8 cellular contexts compared by ENCODE assay signal in the genomic region with DNA sequence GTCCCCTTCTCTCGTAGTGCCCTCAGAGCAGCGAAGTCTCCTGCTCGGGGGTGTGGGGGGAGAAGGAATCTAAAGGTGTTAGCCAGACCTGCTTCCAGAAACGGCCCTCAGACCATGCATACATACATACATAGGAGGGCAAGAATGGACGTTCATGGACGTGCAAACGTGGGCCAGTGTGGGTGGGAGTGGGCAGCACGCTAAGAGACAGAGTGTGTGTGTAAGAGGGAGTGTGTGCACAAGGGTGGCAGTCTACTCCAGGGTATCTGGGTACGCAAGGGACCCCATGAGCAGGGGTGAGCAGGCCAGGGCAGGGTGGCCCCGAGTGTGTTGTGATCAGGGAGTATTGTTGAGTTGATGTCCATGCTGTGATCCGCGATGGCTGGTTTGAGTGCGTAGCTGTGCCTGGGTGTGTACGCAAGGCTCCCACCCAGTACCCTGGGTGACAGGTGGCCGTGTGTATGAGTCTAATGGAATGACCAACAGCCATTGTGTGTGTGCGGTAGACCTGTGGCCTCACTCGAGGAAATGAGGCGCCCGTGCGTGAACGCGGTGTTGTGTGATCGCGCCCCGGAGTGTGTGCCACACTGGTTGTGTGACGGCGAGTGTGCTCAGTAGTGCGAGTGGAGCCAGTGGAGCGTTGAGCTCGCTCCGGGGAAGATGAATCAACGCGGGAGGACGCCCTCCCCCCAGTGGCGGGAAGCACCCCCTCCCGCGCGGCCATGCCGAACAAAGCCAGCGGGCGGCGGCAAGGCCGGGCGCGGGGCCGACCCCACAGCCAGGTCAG. TPM values are rescaled to one million over a fixed set of nuclear protein-coding genes. Genes with fewer than 3 reads are reported as not detected.
DNase-seq lines count a peak whose midpoint lies in the region; ATAC-seq and TF ChIP-seq lines count a peak whose summit lies in the region.

No MANE protein-coding gene starts in this region.

- H4K8ac ChIP-seq in neuronal stem cell (ENCODE audit: low read depth, low read length) = no peak overlapping the region

- H2BK15ac ChIP-seq in neuronal stem cell (ENCODE audit: low read length) = no peak overlapping the region

- H2BK120ac ChIP-seq in neuronal stem cell (ENCODE audit: low read depth, low read length) = no peak overlapping the region

- no peaks in the 10 kb centered on the region for H3K79me1 ChIP-seq in neuronal stem cell (ENCODE audit: low read depth, low read length)

- H3K4me1 Mint-ChIP-seq in GM23338 = peaks cover 25% of the 10 kb centered on the region

- H3K14ac ChIP-seq in neuronal stem cell (ENCODE audit: low read length) = no peak overlapping the region

- no peak for TF ChIP-seq CTCF in GM12864 (IDR thresholded peaks at IDR 0.05; ENCODE audit: low read depth, low read length, missing control alignments)
- TF ChIP-seq CTCF in GM23338 (conservative IDR thresholded peaks at IDR 0.05; ENCODE audit: low read depth in 2 of 2) = no peak
- TF ChIP-seq CTCF in Peyer's patch (IDR thresholded peaks at IDR 0.05) = no peak
- TF ChIP-seq CTCF in dorsolateral prefrontal cortex (IDR thresholded peaks at IDR 0.05 in 54 of 56, conservative IDR thresholded peaks at IDR 0.05 in 2 of 56; ENCODE audit: low read depth in 1 of 56, partially characterized antibody in 56 of 56) = peak in 1 of 56 donors; percentile 4

- no peaks in the 10 kb centered on the region for H3K9me2 ChIP-seq in GM23338 (ENCODE audit: insufficient read depth)

- H2AK5ac ChIP-seq in neuronal stem cell (ENCODE audit: low read depth, low read length) = no peak overlapping the region

- H4K91ac ChIP-seq in neuronal stem cell (ENCODE audit: low read depth, low read length, poor library complexity) = no peak overlapping the region

- H4K20me1 ChIP-seq in GM23338 (replicated peaks; ENCODE audit: insufficient read depth) = peaks cover 13% of the 10 kb centered on the region; the same call in 1 of the 2 replicates

- no peak for DNase-seq in GM12864 (ENCODE audit: low read depth)
- no peak for DNase-seq in GM23338 (ENCODE audit: low spot score)
- DNase-seq in Peyer's patch = no peak
- no peak for DNase-seq in dorsolateral prefrontal cortex
- DNase-seq in neuronal stem cell (ENCODE audit: low spot score) = no peak
- no peak for DNase-seq in NCI-H2081 treated with DMSO at 0.1 percent for 48 hours (lab: John Stamatoyannopoulos, UW)
- no peak for DNase-seq in GM19238 (ENCODE audit: insufficient read length, low spot score)
- DNase-seq in NCI-H446 (lab: John Stamatoyannopoulos, UW) = no peak

- H3K27ac ChIP-seq in GM23338 (ENCODE audit: low read depth) (no peak overlapping the region), Peyer's patch (peak overlapping the region in 1 of 4 donors; percentile 60), dorsolateral prefrontal cortex (peak overlapping the region in 28 of 59 donors; percentile 14 to 79 (median 46)), neuronal stem cell (replicated peaks; ENCODE audit: low read length) (no peak overlapping the region)

- TF ChIP-seq POLR2A in Peyer's patch (IDR thresholded peaks at IDR 0.05) = no peak

- peaks cover 16% of the 10 kb centered on the region for H3K27me3 Mint-ChIP-seq in GM23338 (ENCODE audit: insufficient read depth, low read depth, poor library complexity)

- WGBS in neuronal stem cell (ENCODE audit: extremely low coverage in 2 of 2, insufficient read length in 2 of 2, insufficient replicate concordance in 1 of 2), 2 donors = no CpG with 5 or more reads among the region's 46 CpGs

- H3K9me3 ChIP-seq in Peyer's patch (no peaks in the 10 kb centered on the region), neuronal stem cell (replicated peaks in 1 of 2; ENCODE audit: control insufficient read depth in 2 of 2, insufficient read depth in 1 of 2, low read depth in 1 of 2, low read length in 2 of 2) (no peaks in the 10 kb centered on the region)

- H3K4me3 Mint-ChIP-seq in GM23338 = peak overlapping the region; percentile 92

- H3K4me3 ChIP-seq in GM12864 (ENCODE audit: low read depth, low read length) (peak overlapping the region; percentile 71), GM23338 (peak overlapping the region; percentile 68), Peyer's patch (peak overlapping the region; percentile 51 to 88 (median 84)), dorsolateral prefrontal cortex (peak overlapping the region; percentile 36 to 76 (median 65)), neuronal stem cell (ENCODE audit: low read length in 2 of 2) (peak overlapping the region; percentile 65 to 80)

- H3F3A ChIP-seq in GM23338 (replicated peaks; ENCODE audit: low read depth) = 0 out of 2 replicates have a peak, but pooled peaks cover 11% of the 10 kb centered on the region

- H3K27me3 ChIP-seq in GM23338 (ENCODE audit: insufficient read depth) = peaks cover 5% of the 10 kb centered on the region
- H3K27me3 ChIP-seq in Peyer's patch = no peaks in the 10 kb centered on the region
- H3K27me3 ChIP-seq in dorsolateral prefrontal cortex = no peaks in the 10 kb centered on the region
- peaks cover 0 to 20% (median 13%) of the 10 kb centered on the region in 3 experiments for H3K27me3 ChIP-seq in neuronal stem cell (ENCODE audit: control insufficient read depth in 3 of 3, insufficient read depth in 3 of 3, low read depth in 1 of 3, low read length in 3 of 3)

- no peaks in the 10 kb centered on the region for H3K36me3 Mint-ChIP-seq in GM23338 (ENCODE audit: low read depth)

- no peak for ATAC-seq in GM23338

- H2BK5ac ChIP-seq in neuronal stem cell (ENCODE audit: low read length) = no peak overlapping the region

- no peaks in the 10 kb centered on the region for H3K79me2 ChIP-seq in GM23338 (replicated peaks; ENCODE audit: insufficient read depth)

- H2AFZ ChIP-seq in GM23338 = peak overlapping the region; percentile 89; the same call in 1 of the 2 replicates
- H2AFZ ChIP-seq in neuronal stem cell (ENCODE audit: low read length) = peak overlapping the region; percentile 94

- H3K9me3 Mint-ChIP-seq in GM23338 = no peaks in the 10 kb centered on the region

- H3K36me3 ChIP-seq in GM23338 (ENCODE audit: insufficient read depth) (no peaks in the 10 kb centered on the region), Peyer's patch (no peaks in the 10 kb centered on the region), neuronal stem cell (replicated peaks in 1 of 2; ENCODE audit: control insufficient read depth in 2 of 2, insufficient read depth in 2 of 2, low read length in 2 of 2) (peaks cover 0 to 21% of the 10 kb centered on the region in 2 donors)

- H3K4me1 ChIP-seq in GM23338 (ENCODE audit: insufficient read depth) = peaks cover 12% of the 10 kb centered on the region
- peaks cover 0 to 11% (median 5%) of the 10 kb centered on the region in 4 donors for H3K4me1 ChIP-seq in Peyer's patch
- peaks cover 10 to 19% of the 10 kb centered on the region in 2 donors for H3K4me1 ChIP-seq in neuronal stem cell (ENCODE audit: control insufficient read depth in 2 of 2, insufficient read depth in 1 of 2, low read depth in 1 of 2, low read length in 2 of 2)

- H3K4me2 ChIP-seq in GM23338 (peak overlapping the region; percentile 85), neuronal stem cell (ENCODE audit: insufficient read depth, low read length, poor library complexity, severe bottlenecking) (peak overlapping the region; percentile 91)

- no peak overlapping the region for H3K4ac ChIP-seq in neuronal stem cell (ENCODE audit: low read length)

- peak overlapping the region; percentile 89 for H3K18ac ChIP-seq in neuronal stem cell (ENCODE audit: low read length)

- no peak overlapping the region for H2BK12ac ChIP-seq in neuronal stem cell (ENCODE audit: low read length)

- peak overlapping the region; percentile 95 for H3K23ac ChIP-seq in neuronal stem cell (ENCODE audit: low read depth, low read length, poor library complexity)

- 0 out of 2 replicates have a peak overlapping the region, but pooled peaks have one; percentile 73 for H3K27ac Mint-ChIP-seq in GM23338

- intact Hi-C loops in dorsolateral prefrontal cortex (cut with DNase I) = no loop called here

- H3K9ac ChIP-seq in neuronal stem cell (ENCODE audit: low read depth, low read length, poor library complexity) = peak overlapping the region; percentile 92

TF ChIP-seq in GM23338, 12 proteins besides CTCF, POLR2A, EP300 and RAD21 (continues in another document):
- no peak for TF ChIP-seq EZH2phosphoT487 (IDR thresholded peaks at IDR 0.05; ENCODE audit: unreplicated experiment)
- TF ChIP-seq ZNF114 (CRISPR knock-in tag; IDR thresholded peaks at IDR 0.05) = no peak
- no peak for TF ChIP-seq JUNB (IDR thresholded peaks at IDR 0.05; ENCODE audit: unreplicated experiment)
- no peak for TF ChIP-seq POLR2AphosphoS5 (IDR thresholded peaks at IDR 0.05; ENCODE audit: low read depth)

RNA-seq across cellular contexts. Expression of gene GPRIN1, which starts 0.8 kb away (rescaled TPM):
- 11.7 and 14.6 TPM in 2 replicates for total RNA-seq in GM23338 (2014; rRNA removed; shearing (Covaris generic))
- 3.8 and 4.4 TPM in 2 replicates for polyA plus RNA-seq in GM23338 (2016; fragmentation: Nextera tagmentation; extraction: Ambion mirVana)
- total RNA-seq in Peyer's patch (1 to 10 TPM in 2 of 4 donors, under 1 TPM in 2; 0.83 to 1.9 (median 1.2) TPM), dorsolateral prefrontal cortex (10 to 100 TPM; 13.1 to 60.8 (median 43.9) TPM)
- 2.5 TPM for polyA plus RNA-seq in neuronal stem cell (2013, experiment 1 of 2)
- polyA plus RNA-seq in neuronal stem cell (2013, experiment 2 of 2) = 2.3 TPM

RNA-seq across cellular contexts. Expression of gene SNCB, which starts 21.2 kb away (rescaled TPM):
- total RNA-seq in GM23338 (2014; rRNA removed; shearing (Covaris generic)) = 1.8 and 3.6 TPM in 2 replicates
- polyA plus RNA-seq in GM23338 (2016; fragmentation: Nextera tagmentation; extraction: Ambion mirVana) = 13.5 and 13.8 TPM in 2 replicates
- not detected for total RNA-seq in Peyer's patch
- 100 to 1,000 TPM; 110 to 614 (median 412) TPM for total RNA-seq in dorsolateral prefrontal cortex
- polyA plus RNA-seq in neuronal stem cell (2013, experiment 1 of 2) = 0.26 TPM
- 0.39 TPM for polyA plus RNA-seq in neuronal stem cell (2013, experiment 2 of 2)

RNA-seq across cellular contexts. Expression of gene EIF4E1B, which starts 21.3 kb away (rescaled TPM):
- total RNA-seq in GM23338 (2014; rRNA removed; shearing (Covaris generic)) = 0.17 TPM in 1 of 2 replicates, not detected in the other
- 0.10 TPM in 1 of 2 replicates, not detected in the other for polyA plus RNA-seq in GM23338 (2016; fragmentation: Nextera tagmentation; extraction: Ambion mirVana)
- total RNA-seq in Peyer's patch (not detected), dorsolateral prefrontal cortex (10 to 100 TPM in 59 of 120 experiments, 1 to 10 TPM in 61; 2.8 to 20.4 (median 9.8) TPM)
- 0.01 TPM for polyA plus RNA-seq in neuronal stem cell (2013, experiment 1 of 2)
- 0.03 TPM for polyA plus RNA-seq in neuronal stem cell (2013, experiment 2 of 2)

RNA-seq across cellular contexts. Expression of gene TSPAN17, which starts 38.2 kb away (rescaled TPM):
- 51.0 and 52.1 TPM in 2 replicates for total RNA-seq in GM23338 (2014; rRNA removed; shearing (Covaris generic))
- polyA plus RNA-seq in GM23338 (2016; fragmentation: Nextera tagmentation; extraction: Ambion mirVana) = 11.7 TPM in 2 replicates
- total RNA-seq in Peyer's patch (10 to 100 TPM; 25.4 to 33.8 (median 28.7) TPM), dorsolateral prefrontal cortex (10 to 100 TPM; 13.7 to 59.5 (median 32.9) TPM)
- 24.8 TPM for polyA plus RNA-seq in neuronal stem cell (2013, experiment 1 of 2)
- 23.4 TPM for polyA plus RNA-seq in neuronal stem cell (2013, experiment 2 of 2)

RNA-seq across cellular contexts. Expression of gene CDHR2, which starts 60.0 kb away (rescaled TPM):
- not detected in 2 replicates for total RNA-seq in GM23338 (2014; rRNA removed; shearing (Covaris generic))
- 0.17 TPM in 1 of 2 replicates, not detected in the other for polyA plus RNA-seq in GM23338 (2016; fragmentation: Nextera tagmentation; extraction: Ambion mirVana)
- total RNA-seq in Peyer's patch (100 to 1,000 TPM in 3 of 4 donors, 10 to 100 TPM in 1; 39.6 to 823 (median 613) TPM), dorsolateral prefrontal cortex (1 to 10 TPM in 116 of 120 experiments, under 1 TPM in 4; 0.58 to 7.9 (median 2.4) TPM)
- 0.01 TPM for polyA plus RNA-seq in neuronal stem cell (2013, experiment 1 of 2)
- 0.01 TPM for polyA plus RNA-seq in neuronal stem cell (2013, experiment 2 of 2)

Comparison
In these comparisons a context has a peak if more than half of its experiments do, and no peak if none do; other contexts are left out.
1. RNA of gene SNCB, which starts 21.2 kb away (total RNA-seq): 110 to 614 TPM in dorsolateral prefrontal cortex; 1.8 to 3.6 TPM in GM23338 and not detected in Peyer's patch; every median in the first group is over 10 times any median in the second.
2. Peak in every context shown above with its lines, with median percentiles within 50 percentile points of each other: H3K4me3 ChIP-seq.